In genomic region chr9:137551656-137552534, GRCh38 we compare ENCODE assay signal across 8 cellular contexts. TPM values are rescaled to one million over a fixed set of nuclear protein-coding genes. Genes with fewer than 3 reads are reported as not detected.
A peak's percentile ranks its signal among the peaks of the same experiment; 100 is the strongest.
DNase-seq lines count a peak whose midpoint lies in the region; ATAC-seq and TF ChIP-seq lines count a peak whose summit lies in the region.

TSS of gene MRPL41 (plus strand) at chr9:137551879. CDS start at chr9:137552082, 203 bp downstream.

- TF ChIP-seq CTCF in A673 (conservative IDR thresholded peaks at IDR 0.05; ENCODE audit: low read depth, low read length), result no peak

- POLR2A ChIA-PET in A673 (lab: Charles Lee; ENCODE audit: low non-redundant PET), result interaction anchor here (0.6 kb wide), 1 partner anchor 93 kb away, joined by 3 read pairs; the partner anchor contains the start of gene NSMF

- no peaks in the 10 kb centered on the region for H3K27me3 ChIP-seq in A673 (replicated peaks; ENCODE audit: insufficient read depth, low read depth, low read length, poor library complexity)

- peaks cover 25% of the 10 kb centered on the region for H3K36me3 ChIP-seq in A673 (ENCODE audit: insufficient read depth, low read length, poor library complexity, severe bottlenecking)

- H3K27ac ChIP-seq in A673 (ENCODE audit: low read depth, low read length, poor library complexity, severe bottlenecking) (peak within 1 kb of the TSS; percentile 76), caudate nucleus (ENCODE audit: low read depth, low read length) (peak within 1 kb of the TSS; percentile 62)

- H3K4me1 ChIP-seq in A673 (ENCODE audit: insufficient read depth, low read length, poor library complexity, severe bottlenecking), result peaks cover 7% of the 10 kb centered on the region

- TSS peak; percentile 100 for BruUV-seq in A673 (replicated peaks; lab: Mats Ljungman, UMichigan)

- no peaks in the 10 kb centered on the region for H3K9me3 ChIP-seq in A673 (ENCODE audit: low read depth, low read length, poor library complexity, severe bottlenecking)

- DNase-seq in A673 (ENCODE audit: low spot score), result peak; percentile 96
- DNase-seq in NCI-H345 (lab: John Stamatoyannopoulos, UW), result peak; percentile 87
- peak; percentile 75 for DNase-seq in activated CD4-positive, CD25-positive, alpha-beta regulatory T cell treated with anti-CD3 and anti-CD28 coated beads, Interleukin-2, amount 50 U/mL, for 16 hours (ENCODE audit: low read depth, low spot score)
- peak in 59 of 61 donors; percentile 31 to 95 (median 82) for DNase-seq in caudate nucleus (lab: John Stamatoyannopoulos, UW)
- peak; percentile 87 for DNase-seq in iris pigment epithelial cell (ENCODE audit: low read depth)
- DNase-seq in stimulated activated CD4-positive, alpha-beta T cell treated with anti-CD3 and anti-CD28 coated beads, Interleukin-12 subunit alpha, Interleukin-12 subunit beta, amount 100 ng/mL, for 4 hours, result peak; percentile 90

- intact Hi-C loops in A673 (cut with micrococcal nuclease; ENCODE audit: unreplicated experiment), result no loop called here

- CTCF ChIA-PET in A673 (lab: Charles Lee), result no interaction called here

- H3K4me3 ChIP-seq in A673 (ENCODE audit: low read depth, low read length, poor library complexity, severe bottlenecking), result peak within 1 kb of the TSS; percentile 76

- ATAC-seq in GM18861 (IDR thresholded peaks at IDR 0.05; ENCODE audit: unreplicated experiment) (peak; percentile 76), HG03097 (IDR thresholded peaks at IDR 0.05; ENCODE audit: low FRiP score, unreplicated experiment) (peak; percentile 69)

RNA-seq across cellular contexts. Expression of gene MRPL41, which starts in this region (rescaled TPM):
- total RNA-seq in A673 (2021), result 66.6 and 67.4 TPM in 2 replicates

Comparison
In these comparisons a context has a peak if more than half of its experiments do, and no peak if none do; other contexts are left out.
1. Peak in every context shown above with its lines: DNase-seq, ATAC-seq, H3K4me3 ChIP-seq and H3K27ac ChIP-seq.